ENCODE assay signal across 27 cellular contexts in genomic region chrX:104929324-104929723, GRCh38.
"Had no signal": no experiment of that assay in that cellular context is flagged by ENCODE, and none has a peak within 500 bp of the region (broad histone marks: within the 10 kb centered on the region; RNA-seq: fewer than 3 reads in every experiment).

No MANE protein-coding gene starts in this region.

- H3K4me2 ChIP-seq: smooth muscle cell had no signal

- DNase-seq: hippocampal formation; kidney; left colon; left ventricle myocardium inferior; midbrain; mucosa of descending colon; naive thymus-derived CD4-positive, alpha-beta T cell; ovary; right lobe of liver; stimulated activated CD4-positive, alpha-beta T cell treated with anti-CD3 and anti-CD28 coated beads, Interleukin-1b, Interleukin-23, amount 100 ng/mL, for 48 hours; stimulated activated CD4-positive, alpha-beta T cell treated with anti-CD3 and anti-CD28 coated beads, Interleukin-2, amount 100 ng/mL, for 48 hours; stimulated activated CD4-positive, alpha-beta T cell treated with anti-CD3 and anti-CD28 coated beads, Interleukin-4, amount 100 ng/mL, for 4 hours; stimulated activated CD8-positive, alpha-beta memory T cell treated with anti-CD3 and anti-CD28 coated beads, Interleukin-4, amount 100 ng/mL, for 48 hours; stimulated activated naive CD4-positive, alpha-beta T cell treated with Interleukin-2 at 50 U/mL for 16 hours; stimulated activated naive CD8-positive, alpha-beta T cell treated with anti-CD3 and anti-CD28 coated beads, Interleukin-15, amount 100 ng/mL, for 72 hours; substantia nigra; uterus had no signal

- H3K36me3 Mint-ChIP-seq: memory B cell; naive thymus-derived CD4-positive, alpha-beta T cell; natural killer cell treated with Interleukin-12 subunit alpha and Interleukin-12 subunit beta and Interleukin-15 and Interleukin-18, amount 100 ng/mL, for 72 hours; stimulated activated memory B cell treated with anti-CD40 and anti-IgM and Interleukin-4, amounts not matched to agents 10 μg/mL and 1 μg/mL and 100 μg/mL, for 72 hours; type B pancreatic cell had no signal

- H3K9me3 ChIP-seq: left ventricle myocardium inferior, mucosa of descending colon, ovary, right atrium auricular region, right lobe of liver, tibial nerve, uterus had no signal

- H3K27ac Mint-ChIP-seq: memory B cell; naive thymus-derived CD4-positive, alpha-beta T cell; natural killer cell treated with Interleukin-12 subunit alpha and Interleukin-12 subunit beta and Interleukin-15 and Interleukin-18, amount 100 ng/mL, for 72 hours; progenitor cell of endocrine pancreas; stimulated activated memory B cell treated with anti-CD40 and anti-IgM and Interleukin-4, amounts not matched to agents 10 μg/mL and 1 μg/mL and 100 μg/mL, for 72 hours; stimulated activated naive CD8-positive, alpha-beta T cell treated with anti-CD3 and anti-CD28 coated beads, Interleukin-15, amount 100 ng/mL, for 72 hours; type B pancreatic cell had no signal

- H3K9me3 Mint-ChIP-seq: memory B cell; naive thymus-derived CD4-positive, alpha-beta T cell; natural killer cell treated with Interleukin-12 subunit alpha and Interleukin-12 subunit beta and Interleukin-15 and Interleukin-18, amount 100 ng/mL, for 72 hours; stimulated activated naive CD8-positive, alpha-beta T cell treated with anti-CD3 and anti-CD28 coated beads, Interleukin-15, amount 100 ng/mL, for 72 hours; type B pancreatic cell had no signal

- H3K27ac ChIP-seq: left ventricle myocardium inferior, ovary, right atrium auricular region, right lobe of liver, tibial nerve, uterus had no signal

- H3K4me1 Mint-ChIP-seq: memory B cell; stimulated activated memory B cell treated with anti-CD40 and anti-IgM and Interleukin-4, amounts not matched to agents 10 μg/mL and 1 μg/mL and 100 μg/mL, for 72 hours; stimulated activated naive CD8-positive, alpha-beta T cell treated with anti-CD3 and anti-CD28 coated beads, Interleukin-15, amount 100 ng/mL, for 72 hours had no signal

- H3K4me1 ChIP-seq: left ventricle myocardium inferior, right atrium auricular region, right lobe of liver, tibial nerve, uterus had no signal

- ATAC-seq: left colon; mucosa of descending colon; naive thymus-derived CD4-positive, alpha-beta T cell; natural killer cell treated with Interleukin-12 subunit alpha and Interleukin-12 subunit beta and Interleukin-15 and Interleukin-18, amount 100 ng/mL, for 72 hours; right lobe of liver; stimulated activated memory B cell treated with anti-CD40 and anti-IgM and Interleukin-4, amounts not matched to agents 10 μg/mL and 1 μg/mL and 100 μg/mL, for 72 hours; stimulated activated naive CD8-positive, alpha-beta T cell treated with anti-CD3 and anti-CD28 coated beads, Interleukin-15, amount 100 ng/mL, for 72 hours had no signal

- H3K36me3 ChIP-seq: left ventricle myocardium inferior, ovary, right atrium auricular region, right lobe of liver, tibial nerve, uterus had no signal

- H3K27me3 ChIP-seq: ovary, right atrium auricular region had no signal

- H3K27me3 Mint-ChIP-seq: memory B cell; progenitor cell of endocrine pancreas; stimulated activated memory B cell treated with anti-CD40 and anti-IgM and Interleukin-4, amounts not matched to agents 10 μg/mL and 1 μg/mL and 100 μg/mL, for 72 hours; stimulated activated naive CD8-positive, alpha-beta T cell treated with anti-CD3 and anti-CD28 coated beads, Interleukin-15, amount 100 ng/mL, for 72 hours; type B pancreatic cell had no signal

- H3K4me3 ChIP-seq: left ventricle myocardium inferior, lung, mucosa of descending colon, ovary, right atrium auricular region, right lobe of liver, smooth muscle cell, tibial nerve, uterus had no signal

- FAIRE-seq: islet of Langerhans, kidney had no signal

- H3K4me3 Mint-ChIP-seq: memory B cell; natural killer cell treated with Interleukin-12 subunit alpha and Interleukin-12 subunit beta and Interleukin-15 and Interleukin-18, amount 100 ng/mL, for 72 hours; stimulated activated memory B cell treated with anti-CD40 and anti-IgM and Interleukin-4, amounts not matched to agents 10 μg/mL and 1 μg/mL and 100 μg/mL, for 72 hours; stimulated activated naive CD8-positive, alpha-beta T cell treated with anti-CD3 and anti-CD28 coated beads, Interleukin-15, amount 100 ng/mL, for 72 hours; type B pancreatic cell had no signal
